Comparison of ENCODE assay signal across 19 cellular contexts in the genomic region with DNA sequence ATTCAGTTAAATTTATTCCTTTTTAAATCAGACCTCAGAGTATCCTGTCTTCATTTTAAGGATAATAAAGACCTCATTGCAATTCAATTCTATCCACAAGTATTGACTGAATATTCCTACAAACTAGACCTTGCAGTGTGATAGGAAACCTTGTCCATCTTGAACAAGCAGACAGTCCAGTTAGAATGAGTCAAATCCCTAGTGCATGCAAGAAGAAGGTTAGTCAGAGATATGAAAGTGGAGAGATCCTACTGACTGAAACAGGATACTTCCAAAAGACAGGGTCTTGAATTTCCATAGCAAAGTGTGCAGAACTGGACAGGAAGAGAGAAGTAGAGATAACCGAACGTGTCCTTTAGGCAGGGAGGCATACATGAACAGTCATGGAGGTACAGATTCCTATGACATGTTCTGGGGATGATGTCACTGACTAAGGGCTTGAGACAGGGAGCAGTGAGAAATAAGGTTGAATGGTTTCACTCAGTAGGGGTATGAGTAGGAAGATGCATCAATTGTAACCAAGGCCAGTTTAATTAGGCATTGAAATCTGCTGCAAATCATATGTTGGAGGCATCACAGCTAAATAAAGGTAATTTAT. TPM values are rescaled to one million over a fixed set of nuclear protein-coding genes. Genes with fewer than 3 reads are reported as not detected.
"Had no signal": no experiment of that assay in that cellular context is flagged by ENCODE, and none has a peak within 500 bp of the region (broad histone marks: within the 10 kb centered on the region; RNA-seq: fewer than 3 reads in every experiment).

No MANE protein-coding gene starts in this region.

- H3K36me3 ChIP-seq: adrenal gland, left lung had no signal

- H3K36me3 Mint-ChIP-seq: activated naive CD4-positive, alpha-beta T cell treated with anti-CD3 and anti-CD28 coated beads, Interleukin-2, amount 10 ng/mL, durations not matched to agents 7 days and 5 days; memory B cell had no signal

- H3K4me3 Mint-ChIP-seq: activated naive CD4-positive, alpha-beta T cell treated with anti-CD3 and anti-CD28 coated beads, Interleukin-2, amount 10 ng/mL, durations not matched to agents 7 days and 5 days; dendritic cell treated with granulocyte-macrophage colony-stimulating factor and Interleukin-4, amounts not matched to agents 40 ng/mL and 50 ng/mL, for 4 days; memory B cell; nephron; stimulated activated naive CD8-positive, alpha-beta T cell treated with anti-CD3 and anti-CD28 coated beads, Interleukin-15, amount 100 ng/mL, for 72 hours had no signal

- H3K9me3 Mint-ChIP-seq: activated T-helper 2 cell treated with anti-CD3 and anti-CD28 coated beads, Interferon-gamma antibody, Interleukin-2, Interleukin-4, amounts not matched to agents 10 μg/mL and 5 μg/mL and 100 μg/mL, durations not matched to agents 14 hours and 24 hours and 36 hours had no signal

- H3K4me3 ChIP-seq: adrenal gland, body of pancreas, left lung, testis had no signal

- H3K27ac Mint-ChIP-seq: activated naive CD4-positive, alpha-beta T cell treated with anti-CD3 and anti-CD28 coated beads, Interleukin-2, amount 10 ng/mL, durations not matched to agents 7 days and 5 days; activated T-helper 2 cell treated with anti-CD3 and anti-CD28 coated beads, Interferon-gamma antibody, Interleukin-2, Interleukin-4, amounts not matched to agents 10 μg/mL and 5 μg/mL and 100 μg/mL, durations not matched to agents 14 hours and 24 hours and 36 hours; dendritic cell treated with granulocyte-macrophage colony-stimulating factor and Interleukin-4, amounts not matched to agents 40 ng/mL and 50 ng/mL, for 4 days; memory B cell; nephron; stimulated activated naive CD8-positive, alpha-beta T cell treated with anti-CD3 and anti-CD28 coated beads, Interleukin-15, amount 100 ng/mL, for 72 hours had no signal

- ATAC-seq: activated CD4-positive, CD25-positive, alpha-beta regulatory T cell treated with anti-CD3 and anti-CD28 coated beads, Interleukin-2, amount 50 U/mL, for 24 hours; body of pancreas; left lung; stimulated activated naive CD8-positive, alpha-beta T cell treated with anti-CD3 and anti-CD28 coated beads, Interleukin-15, amount 100 ng/mL, for 72 hours had no signal

- H3K4me1 ChIP-seq: adrenal gland, body of pancreas, left lung, testis had no signal

- DNase-seq: activated naive CD4-positive, alpha-beta T cell treated with anti-CD3 and anti-CD28 coated beads, Interleukin-2, amount 10 ng/mL, durations not matched to agents 7 days and 5 days; adrenal gland; body of pancreas; head of caudate nucleus; left lung; stimulated activated CD4-positive, alpha-beta T cell treated with anti-CD3 and anti-CD28 coated beads, Interleukin-4, amount 100 ng/mL, for 1 hour; stimulated activated CD8-positive, alpha-beta memory T cell treated with anti-CD3 and anti-CD28 coated beads, Interleukin-4, amount 100 ng/mL, for 48 hours; stimulated activated naive CD8-positive, alpha-beta T cell treated with anti-CD3 and anti-CD28 coated beads, Interleukin-15, amount 100 ng/mL, for 72 hours; testis had no signal

- FAIRE-seq: islet of Langerhans had no signal

- H3K4me1 Mint-ChIP-seq: activated naive CD4-positive, alpha-beta T cell treated with anti-CD3 and anti-CD28 coated beads, Interleukin-2, amount 10 ng/mL, durations not matched to agents 7 days and 5 days; memory B cell; nephron; stimulated activated naive CD8-positive, alpha-beta T cell treated with anti-CD3 and anti-CD28 coated beads, Interleukin-15, amount 100 ng/mL, for 72 hours had no signal

- H3K27ac ChIP-seq: adrenal gland, body of pancreas, left lung, testis had no signal

- H3K27me3 Mint-ChIP-seq: activated naive CD4-positive, alpha-beta T cell treated with anti-CD3 and anti-CD28 coated beads, Interleukin-2, amount 10 ng/mL, durations not matched to agents 7 days and 5 days; dendritic cell treated with granulocyte-macrophage colony-stimulating factor and Interleukin-4, amounts not matched to agents 40 ng/mL and 50 ng/mL, for 4 days; memory B cell; stimulated activated naive CD8-positive, alpha-beta T cell treated with anti-CD3 and anti-CD28 coated beads, Interleukin-15, amount 100 ng/mL, for 72 hours had no signal

- H3K27me3 ChIP-seq: adrenal gland, body of pancreas, left lung, testis had no signal

- H3K9me3 ChIP-seq: adrenal gland, body of pancreas, left lung, testis had no signal

RNA-seq across cellular contexts. Expression of gene PPP1R3A, which starts 45.2 kb away (rescaled TPM):
- total RNA-seq: activated T-helper 2 cell treated with anti-CD3 and anti-CD28 coated beads, Interferon-gamma antibody, Interleukin-2, Interleukin-4, amounts not matched to agents 10 μg/mL and 5 μg/mL and 100 μg/mL, durations not matched to agents 14 hours and 24 hours and 36 hours; adrenal gland; body of pancreas; osteoblast; T-helper 2 cell treated with Interferon-gamma antibody and Interleukin-4, amounts not matched to agents 100 ng/mL and 5 ng/mL, for 36 hours; ureter had no signal
- polyA plus RNA-seq: adrenal gland, esophagus had no signal
